Comparison of ENCODE assay signal across 10 cellular contexts in the genomic region with DNA sequence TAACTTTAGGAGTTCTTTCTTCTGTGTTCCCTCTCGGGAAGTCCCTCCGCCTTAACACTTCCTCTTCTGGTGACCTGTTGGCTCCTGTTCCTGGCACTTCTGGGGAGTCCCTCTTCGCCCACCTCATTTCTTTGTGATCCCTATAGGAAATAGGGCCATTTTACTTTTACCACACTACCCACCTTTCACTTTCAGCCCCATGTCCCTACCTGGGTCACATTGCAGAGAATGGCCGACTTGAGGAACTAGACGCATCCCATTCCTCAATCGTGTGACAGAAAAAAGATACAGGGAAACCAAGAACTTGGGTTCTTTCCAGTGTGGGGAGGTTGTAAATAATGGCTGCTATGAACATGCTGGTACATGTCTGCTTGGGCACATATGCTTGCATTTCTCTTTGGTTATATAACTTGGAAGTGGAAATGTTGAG. TPM values are rescaled to one million over a fixed set of nuclear protein-coding genes. Genes with fewer than 3 reads are reported as not detected.
A peak's percentile ranks its signal among the peaks of the same experiment; 100 is the strongest.
DNase-seq lines count a peak whose midpoint lies in the region; ATAC-seq and TF ChIP-seq lines count a peak whose summit lies in the region.
"Had no signal": no experiment of that assay in that cellular context is flagged by ENCODE, and none has a peak within 500 bp of the region (broad histone marks: within the 10 kb centered on the region; RNA-seq: fewer than 3 reads in every experiment).

No MANE protein-coding gene starts in this region.

- H3K27me3 ChIP-seq in uterus: no peaks in the 10 kb centered on the region

- H3K27ac Mint-ChIP-seq in activated naive CD4-positive, alpha-beta T cell treated with anti-CD3 and anti-CD28 coated beads for 36 hours: peak overlapping the region; percentile 100
- peak overlapping the region; percentile 94 for H3K27ac Mint-ChIP-seq in activated naive CD8-positive, alpha-beta T cell treated with anti-CD3 and anti-CD28 coated beads, Interleukin-2, amount 10 ng/mL, durations not matched to agents 7 days and 5 days
- peak overlapping the region; percentile 96 to 98 for H3K27ac Mint-ChIP-seq in stimulated activated naive CD8-positive, alpha-beta T cell treated with anti-CD3 and anti-CD28 coated beads, Interleukin-15, amount 100 ng/mL, for 72 hours

- H3K27ac ChIP-seq in uterus: no peak overlapping the region
- H3K27ac ChIP-seq: pancreas had no signal

- no peaks in the 10 kb centered on the region for H3K4me1 ChIP-seq in uterus
- H3K4me1 ChIP-seq: pancreas had no signal

- H3K4me3 ChIP-seq in uterus: no peak overlapping the region
- H3K4me3 ChIP-seq: pancreas had no signal

- peaks cover 7% of the 10 kb centered on the region for H3K9me3 Mint-ChIP-seq in activated naive CD4-positive, alpha-beta T cell treated with anti-CD3 and anti-CD28 coated beads for 36 hours
- H3K9me3 Mint-ChIP-seq in activated naive CD8-positive, alpha-beta T cell treated with anti-CD3 and anti-CD28 coated beads, Interleukin-2, amount 10 ng/mL, durations not matched to agents 7 days and 5 days: peaks cover 9% of the 10 kb centered on the region
- H3K9me3 Mint-ChIP-seq in stimulated activated naive CD8-positive, alpha-beta T cell treated with anti-CD3 and anti-CD28 coated beads, Interleukin-15, amount 100 ng/mL, for 72 hours: peaks cover 18 to 22% of the 10 kb centered on the region in 2 donors

- no peak for TF ChIP-seq POLR2A in uterus (IDR thresholded peaks at IDR 0.05)

- intact Hi-C loops in activated naive CD4-positive, alpha-beta T cell treated with anti-CD3 and anti-CD28 coated beads for 36 hours (cut with micrococcal nuclease): loop anchor here (1.0 to 10.0 kb wide), 10 partner anchors 9 to 776 kb away; partner anchors contain the start of gene KDM8
- intact Hi-C loops in uterus (cut with DNase I; ENCODE audit: low total_unique reads): no loop called here

- peak; percentile 29 for ATAC-seq in HG02852 (IDR thresholded peaks at IDR 0.05; ENCODE audit: unreplicated experiment)
- ATAC-seq in activated naive CD8-positive, alpha-beta T cell treated with anti-CD3 and anti-CD28 coated beads, Interleukin-2, amount 10 ng/mL, durations not matched to agents 7 days and 5 days (ENCODE audit: low read depth): no peak
- peak; percentile 24 for ATAC-seq in stimulated activated naive CD8-positive, alpha-beta T cell treated with anti-CD3 and anti-CD28 coated beads, Interleukin-15, amount 100 ng/mL, for 72 hours
- ATAC-seq: pancreas had no signal

- peaks cover 91% of the 10 kb centered on the region for H3K36me3 Mint-ChIP-seq in activated naive CD4-positive, alpha-beta T cell treated with anti-CD3 and anti-CD28 coated beads for 36 hours (ENCODE audit: low read depth)
- H3K36me3 Mint-ChIP-seq in activated naive CD8-positive, alpha-beta T cell treated with anti-CD3 and anti-CD28 coated beads, Interleukin-2, amount 10 ng/mL, durations not matched to agents 7 days and 5 days: peaks cover 37% of the 10 kb centered on the region

- H3K4me1 Mint-ChIP-seq in activated naive CD4-positive, alpha-beta T cell treated with anti-CD3 and anti-CD28 coated beads for 36 hours (ENCODE audit: low read depth): peaks cover 70% of the 10 kb centered on the region
- peaks cover 65% of the 10 kb centered on the region for H3K4me1 Mint-ChIP-seq in activated naive CD8-positive, alpha-beta T cell treated with anti-CD3 and anti-CD28 coated beads, Interleukin-2, amount 10 ng/mL, durations not matched to agents 7 days and 5 days
- H3K4me1 Mint-ChIP-seq in stimulated activated naive CD8-positive, alpha-beta T cell treated with anti-CD3 and anti-CD28 coated beads, Interleukin-15, amount 100 ng/mL, for 72 hours: peaks cover 74% of the 10 kb centered on the region

- no peaks in the 10 kb centered on the region for H3K27me3 Mint-ChIP-seq in activated naive CD4-positive, alpha-beta T cell treated with anti-CD3 and anti-CD28 coated beads for 36 hours (ENCODE audit: low read depth)
- H3K27me3 Mint-ChIP-seq in activated naive CD8-positive, alpha-beta T cell treated with anti-CD3 and anti-CD28 coated beads, Interleukin-2, amount 10 ng/mL, durations not matched to agents 7 days and 5 days: no peaks in the 10 kb centered on the region
- H3K27me3 Mint-ChIP-seq in stimulated activated naive CD8-positive, alpha-beta T cell treated with anti-CD3 and anti-CD28 coated beads, Interleukin-15, amount 100 ng/mL, for 72 hours: no peaks in the 10 kb centered on the region

- POLR2A ChIA-PET in activated naive CD8-positive, alpha-beta T cell treated with anti-CD3 and anti-CD28 coated beads, Interleukin-2, amount 10 ng/mL, durations not matched to agents 7 days and 5 days (lab: Charles Lee): interaction anchor here (1.4 to 2.7 kb wide), 4 partner anchors 14 to 47 kb away, joined by 3 to 19 read pairs (median 6); no protein-coding TSS in a partner anchor

- CTCF ChIA-PET in activated naive CD4-positive, alpha-beta T cell treated with anti-CD3 and anti-CD28 coated beads for 36 hours (lab: Charles Lee): interaction anchor here (1.2 to 2.3 kb wide), 3 partner anchors 16 to 34 kb away, joined by 4 to 12 read pairs (median 4); no protein-coding TSS in a partner anchor

- H3K9me3 ChIP-seq in uterus: no peaks in the 10 kb centered on the region
- H3K9me3 ChIP-seq: pancreas had no signal

- peak; percentile 63 for DNase-seq in activated naive CD4-positive, alpha-beta T cell treated with anti-CD3 and anti-CD28 coated beads for 36 hours
- DNase-seq in activated naive CD4-positive, alpha-beta T cell (lab: John Stamatoyannopoulos, UW): no peak
- DNase-seq in activated naive CD8-positive, alpha-beta T cell treated with anti-CD3 and anti-CD28 coated beads, Interleukin-2, amount 10 ng/mL, durations not matched to agents 7 days and 5 days: no peak
- DNase-seq in stimulated activated naive CD8-positive, alpha-beta T cell treated with anti-CD3 and anti-CD28 coated beads, Interleukin-15, amount 100 ng/mL, for 72 hours: peak; percentile 25 to 54
- DNase-seq in NCI-H1436 treated with DMSO at 0.1 percent for 48 hours (lab: John Stamatoyannopoulos, UW) (no peak), cerebellum (ENCODE audit: low spot score) (no peak), uterus (no peak)
- DNase-seq: NCI-H1694 treated with DMSO at 0.1 percent for 48 hours, pancreas had no signal

- no peaks in the 10 kb centered on the region for H3K36me3 ChIP-seq in uterus
- H3K36me3 ChIP-seq: pancreas had no signal

- peak overlapping the region; percentile 98 for H3K4me3 Mint-ChIP-seq in activated naive CD4-positive, alpha-beta T cell treated with anti-CD3 and anti-CD28 coated beads for 36 hours
- peak overlapping the region; percentile 58 for H3K4me3 Mint-ChIP-seq in activated naive CD8-positive, alpha-beta T cell treated with anti-CD3 and anti-CD28 coated beads, Interleukin-2, amount 10 ng/mL, durations not matched to agents 7 days and 5 days
- peak overlapping the region; percentile 96 to 99 for H3K4me3 Mint-ChIP-seq in stimulated activated naive CD8-positive, alpha-beta T cell treated with anti-CD3 and anti-CD28 coated beads, Interleukin-15, amount 100 ng/mL, for 72 hours

- no peak for TF ChIP-seq CTCF in uterus (IDR thresholded peaks at IDR 0.05)

RNA-seq across cellular contexts. Expression of gene IL21R, which starts 6.6 kb away (rescaled TPM):
- 10 to 100 TPM; 93.8 to 99.2 TPM for total RNA-seq in activated naive CD4-positive, alpha-beta T cell treated with anti-CD3 and anti-CD28 coated beads for 36 hours
- total RNA-seq in activated naive CD8-positive, alpha-beta T cell treated with anti-CD3 and anti-CD28 coated beads, Interleukin-2, amount 10 ng/mL, durations not matched to agents 7 days and 5 days: 10 to 100 TPM; 27.2 to 27.5 TPM
- total RNA-seq in cerebellum (0.09 TPM), uterus (under 1 TPM in 2 of 4 donors, not detected in 2; 0.21 to 0.46 TPM)

Comparison
In these comparisons a context has a peak if more than half of its experiments do, and no peak if none do; other contexts are left out.
1. DNase-seq: peak in activated naive CD4-positive, alpha-beta T cell treated with anti-CD3 and anti-CD28 coated beads for 36 hours (single experiment) and stimulated activated naive CD8-positive, alpha-beta T cell treated with anti-CD3 and anti-CD28 coated beads, Interleukin-15, amount 100 ng/mL, for 72 hours (2 of 2); none in activated naive CD4-positive, alpha-beta T cell (0 of 4), activated naive CD8-positive, alpha-beta T cell treated with anti-CD3 and anti-CD28 coated beads, Interleukin-2, amount 10 ng/mL, durations not matched to agents 7 days and 5 days (single experiment), NCI-H1436 treated with DMSO at 0.1 percent for 48 hours (single experiment), cerebellum (single experiment) and uterus (0 of 2).
2. RNA of gene IL21R, which starts 6.6 kb away (total RNA-seq): 93.8 to 99.2 TPM in activated naive CD4-positive, alpha-beta T cell treated with anti-CD3 and anti-CD28 coated beads for 36 hours and 27.2 to 27.5 TPM in activated naive CD8-positive, alpha-beta T cell treated with anti-CD3 and anti-CD28 coated beads, Interleukin-2, amount 10 ng/mL, durations not matched to agents 7 days and 5 days; 0.21 to 0.46 TPM in uterus and 0.09 TPM in cerebellum (single experiment); every median in the first group is over 10 times any median in the second.
3. Peak in every context shown above with its lines, with median percentiles within 50 percentile points of each other: H3K27ac Mint-ChIP-seq and H3K4me3 Mint-ChIP-seq.